Comparison of ENCODE assay signal across 10 cellular contexts in the genomic region with DNA sequence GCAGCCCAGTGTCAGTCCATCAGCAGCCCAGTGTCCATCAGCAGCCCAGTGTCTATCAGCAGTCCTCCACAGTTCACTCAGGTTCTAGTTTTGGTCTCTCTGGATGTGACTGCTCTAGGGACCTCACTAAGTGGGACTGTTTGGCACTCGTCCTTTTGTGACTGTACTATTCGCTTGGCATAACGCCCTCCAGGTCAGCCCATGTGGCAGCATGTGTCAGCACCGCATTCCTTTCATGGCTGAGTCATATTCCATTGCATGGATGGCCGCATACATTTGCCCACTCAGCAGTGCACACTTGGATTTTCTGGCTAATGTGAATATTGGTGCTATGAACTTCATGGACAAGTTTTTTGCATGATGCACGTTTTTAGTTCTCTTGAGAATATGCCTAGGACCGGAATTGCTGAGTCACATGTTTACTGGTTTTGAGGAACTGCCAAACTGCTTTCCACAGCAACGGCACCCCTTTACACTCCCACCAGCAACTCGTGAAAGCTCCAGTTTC. TPM values are rescaled to one million over a fixed set of nuclear protein-coding genes. Genes with fewer than 3 reads are reported as not detected.
DNase-seq lines count a peak whose midpoint lies in the region; ATAC-seq and TF ChIP-seq lines count a peak whose summit lies in the region.
"Had no signal": no experiment of that assay in that cellular context is flagged by ENCODE, and none has a peak within 500 bp of the region (broad histone marks: within the 10 kb centered on the region; RNA-seq: fewer than 3 reads in every experiment).

No MANE protein-coding gene starts in this region.

- TF ChIP-seq CTCF in Loucy (conservative IDR thresholded peaks at IDR 0.05; ENCODE audit: low read length) (no peak), mammary epithelial cell (conservative IDR thresholded peaks at IDR 0.05 in 1 of 2, IDR thresholded peaks at IDR 0.05 in 1 of 2; ENCODE audit: extremely low read depth in 1 of 2, insufficient read depth in 1 of 2, low read depth in 1 of 2, low read length in 2 of 2) (no peak), GM23338 (conservative IDR thresholded peaks at IDR 0.05; ENCODE audit: low read depth in 2 of 2) (no peak)

- H3K9me3 Mint-ChIP-seq in GM23338: no peaks in the 10 kb centered on the region

- H2AFZ ChIP-seq in Loucy (ENCODE audit: low read length): no peak overlapping the region
- no peak overlapping the region for H2AFZ ChIP-seq in mammary epithelial cell (ENCODE audit: low read depth, low read length)
- no peak overlapping the region for H2AFZ ChIP-seq in GM23338

- H3K9me3 ChIP-seq in Loucy (ENCODE audit: insufficient read depth, low read depth, low read length): no peaks in the 10 kb centered on the region
- H3K9me3 ChIP-seq in mammary epithelial cell (replicated peaks; ENCODE audit: insufficient read depth, low read length): no peaks in the 10 kb centered on the region

- H3K4me3 ChIP-seq in Loucy (ENCODE audit: low read length, poor library complexity, severe bottlenecking) (no peak overlapping the region), mammary epithelial cell (replicated peaks in 1 of 3; ENCODE audit: insufficient read depth in 1 of 3, low read depth in 2 of 3, low read length in 3 of 3) (no peak overlapping the region), GM23338 (no peak overlapping the region)

- 8% methylated on average over 9 of the region's 9 CpGs for WGBS in mammary epithelial cell (ENCODE audit: low coverage, missing lambda C conversion rate)

- H3K36me3 ChIP-seq in Loucy (ENCODE audit: insufficient read depth, low read length) (no peaks in the 10 kb centered on the region), mammary epithelial cell (ENCODE audit: insufficient read depth, low read length) (no peaks in the 10 kb centered on the region), GM23338 (ENCODE audit: insufficient read depth) (no peaks in the 10 kb centered on the region)

- H3K27ac ChIP-seq in mammary epithelial cell (ENCODE audit: insufficient read depth, low read depth, low read length): no peak overlapping the region
- no peak overlapping the region for H3K27ac ChIP-seq in GM23338 (ENCODE audit: low read depth)

- H3K9me2 ChIP-seq in Loucy (replicated peaks; ENCODE audit: low read depth, low read length) (no peaks in the 10 kb centered on the region), GM23338 (ENCODE audit: insufficient read depth) (no peaks in the 10 kb centered on the region)

- no peaks in the 10 kb centered on the region for H3K27me3 ChIP-seq in Loucy (ENCODE audit: insufficient read depth, low read length, poor library complexity, severe bottlenecking)
- peaks cover 8% of the 10 kb centered on the region for H3K27me3 ChIP-seq in mammary epithelial cell (ENCODE audit: insufficient read depth, low read length)
- peaks cover 11% of the 10 kb centered on the region; the same call in 1 of the 2 replicates for H3K27me3 ChIP-seq in GM23338 (ENCODE audit: insufficient read depth)

- H3K4me2 ChIP-seq in Loucy (ENCODE audit: low read depth, low read length, poor library complexity, severe bottlenecking) (peak overlapping the region; percentile 43), mammary epithelial cell (ENCODE audit: insufficient read depth, low read depth, low read length) (no peak overlapping the region), GM23338 (no peak overlapping the region)

- no TSS peak for BruUV-seq in mammary epithelial cell (replicated peaks; lab: Mats Ljungman, UMichigan)

- H3K4me1 ChIP-seq in Loucy (ENCODE audit: insufficient read depth, low read length, poor library complexity, severe bottlenecking): peaks cover 58% of the 10 kb centered on the region
- H3K4me1 ChIP-seq in mammary epithelial cell (ENCODE audit: insufficient read depth, low read length): peaks cover 8% of the 10 kb centered on the region
- no peaks in the 10 kb centered on the region; the same call in 1 of the 2 replicates for H3K4me1 ChIP-seq in GM23338 (ENCODE audit: insufficient read depth)

- H3K27me3 Mint-ChIP-seq in GM23338 (ENCODE audit: insufficient read depth, low read depth, poor library complexity): peaks cover 8% of the 10 kb centered on the region

- in situ Hi-C loops in mammary epithelial cell (cut with MboI; ENCODE audit: low sequenced_read_pairs in 2 of 2): no loop called here

- ATAC-seq in GM23338 (no peak), GM18502 (IDR thresholded peaks at IDR 0.05; ENCODE audit: poor library complexity, unreplicated experiment) (no peak)

- CTCF ChIA-PET in mammary epithelial cell (lab: Charles Lee; ENCODE audit: low non-redundant PET): no interaction called here

- H3K27ac Mint-ChIP-seq in GM23338: no peak overlapping the region

- intact Hi-C loops in mammary epithelial cell (cut with micrococcal nuclease): no loop called here

- H3K36me3 Mint-ChIP-seq in GM23338 (ENCODE audit: low read depth): peaks cover 3% of the 10 kb centered on the region; the same call in 1 of the 3 replicates
- H3K36me3 Mint-ChIP-seq: naive B cell had no signal

- H4K20me1 ChIP-seq in Loucy (ENCODE audit: insufficient read depth, low read length, poor library complexity, severe bottlenecking) (no peaks in the 10 kb centered on the region), mammary epithelial cell (ENCODE audit: insufficient read depth, low read length) (no peaks in the 10 kb centered on the region), GM23338 (replicated peaks; ENCODE audit: insufficient read depth) (no peaks in the 10 kb centered on the region)

- dilution Hi-C loops in mammary epithelial cell (cut with HindIII; ENCODE audit: low sequenced_read_pairs): no loop called here

- H3K4me1 Mint-ChIP-seq in GM23338: peaks cover 6% of the 10 kb centered on the region; the same call in 2 of the 3 replicates

- DNase-seq in AML-193 (lab: John Stamatoyannopoulos, UW): peak; percentile 96 to 97
- DNase-seq in mammary epithelial cell: peak; percentile 82
- peak; percentile 65 to 79 for DNase-seq in lung microvascular endothelial cell (ENCODE audit: low read depth in 2 of 2)
- DNase-seq in NCI-H146 treated with DMSO at 0.1 percent for 48 hours (lab: John Stamatoyannopoulos, UW; ENCODE audit: unreplicated experiment): no peak
- DNase-seq in GM23338 (ENCODE audit: low spot score): no peak
- no peak for DNase-seq in NCI-H345 (lab: John Stamatoyannopoulos, UW)
- DNase-seq: naive B cell had no signal

- peak overlapping the region; percentile 61 for H3K9ac ChIP-seq in Loucy (ENCODE audit: low read depth, low read length, poor library complexity, severe bottlenecking)
- no peak overlapping the region for H3K9ac ChIP-seq in mammary epithelial cell (ENCODE audit: insufficient read depth, low read length)

- H3K79me2 ChIP-seq in Loucy (ENCODE audit: insufficient read depth, low read length) (no peaks in the 10 kb centered on the region), mammary epithelial cell (ENCODE audit: insufficient read depth, low read length) (no peaks in the 10 kb centered on the region), GM23338 (replicated peaks; ENCODE audit: insufficient read depth) (no peaks in the 10 kb centered on the region)

- peaks cover 6% of the 10 kb centered on the region; the same call in 1 of the 2 replicates for H3F3A ChIP-seq in Loucy (ENCODE audit: low read depth)
- H3F3A ChIP-seq in GM23338 (replicated peaks; ENCODE audit: low read depth): 0 out of 2 replicates have a peak, but pooled peaks cover 5% of the 10 kb centered on the region

- no peak overlapping the region for H3K4me3 Mint-ChIP-seq in GM23338

TF ChIP-seq in GM23338, 12 proteins besides CTCF, POLR2A, EP300 and RAD21 (continues in another document):
- no peak for TF ChIP-seq JUNB (IDR thresholded peaks at IDR 0.05; ENCODE audit: unreplicated experiment)

RNA-seq across cellular contexts. Expression of a gene that starts 16.4 kb away (rescaled TPM):
- total RNA-seq in mammary epithelial cell (not detected), lung microvascular endothelial cell (not detected in 2 replicates)
- polyA plus RNA-seq in mammary epithelial cell (not detected), GM23338 (2016; fragmentation: Nextera tagmentation; extraction: Ambion mirVana) (3.7 and 4.0 TPM in 2 replicates)
- polyA minus RNA-seq in mammary epithelial cell: not detected
- 8.4 TPM in 2 replicates for total RNA-seq in GM23338 (2014; rRNA removed; shearing (Covaris generic))
- total RNA-seq: activated CD8-positive, alpha-beta memory T cell treated with anti-CD3 and anti-CD28 coated beads for 36 hours had no signal

RNA-seq across cellular contexts. Expression of a gene that starts 18.3 kb away (rescaled TPM):
- not detected for total RNA-seq in mammary epithelial cell
- polyA plus RNA-seq in mammary epithelial cell: not detected
- not detected for polyA minus RNA-seq in mammary epithelial cell
- not detected in 2 replicates for total RNA-seq in lung microvascular endothelial cell
- total RNA-seq in GM23338 (2014; rRNA removed; shearing (Covaris generic)): not detected in 2 replicates
- polyA plus RNA-seq in GM23338 (2016; fragmentation: Nextera tagmentation; extraction: Ambion mirVana): not detected in 2 replicates
- total RNA-seq: activated CD8-positive, alpha-beta memory T cell treated with anti-CD3 and anti-CD28 coated beads for 36 hours had no signal

RNA-seq across cellular contexts. Expression of a gene that starts 22.8 kb away (rescaled TPM):
- total RNA-seq in mammary epithelial cell (not detected), lung microvascular endothelial cell (not detected in 2 replicates)
- polyA plus RNA-seq in mammary epithelial cell (not detected), GM23338 (2016; fragmentation: Nextera tagmentation; extraction: Ambion mirVana) (not detected in 2 replicates)
- polyA minus RNA-seq in mammary epithelial cell: not detected
- not detected in 2 replicates for total RNA-seq in GM23338 (2014; rRNA removed; shearing (Covaris generic))
- total RNA-seq: activated CD8-positive, alpha-beta memory T cell treated with anti-CD3 and anti-CD28 coated beads for 36 hours had no signal

Comparison
In these comparisons a context has a peak if more than half of its experiments do, and no peak if none do; other contexts are left out.
1. DNase-seq: peak in AML-193 (2 of 2), mammary epithelial cell (single experiment) and lung microvascular endothelial cell (2 of 2); none in NCI-H146 treated with DMSO at 0.1 percent for 48 hours (single experiment), GM23338 (single experiment) and NCI-H345 (single experiment).